20 cellular contexts compared by ENCODE assay signal in genomic region chrX:131617182-131617581, GRCh38.
A peak's percentile ranks its signal among the peaks of the same experiment; 100 is the strongest.
DNase-seq lines count a peak whose midpoint lies in the region; ATAC-seq and TF ChIP-seq lines count a peak whose summit lies in the region.
"Had no signal": no experiment of that assay in that cellular context is flagged by ENCODE, and none has a peak within 500 bp of the region (broad histone marks: within the 10 kb centered on the region; RNA-seq: fewer than 3 reads in every experiment).

No MANE protein-coding gene starts in this region.

- no peak overlapping the region for H3K18ac ChIP-seq in IMR-90 (ENCODE audit: low read depth, low read length)

- H3K27ac ChIP-seq in IMR-90 (ENCODE audit: insufficient read depth, low read length) = no peak overlapping the region
- H3K27ac ChIP-seq: colonic mucosa, neutrophil, PC-9, transverse colon had no signal

- H4K91ac ChIP-seq in IMR-90 (ENCODE audit: insufficient read depth, low read depth, low read length) = no peak overlapping the region

- no peaks in the 10 kb centered on the region for H3K9me1 ChIP-seq in IMR-90 (ENCODE audit: insufficient read depth, low read length)

- BruUV-seq in IMR-90 (replicated peaks; lab: Mats Ljungman, UMichigan) = no TSS peak

- DNase-seq in AG10803 (ENCODE audit: low read depth) = peak; percentile 36
- DNase-seq in IMR-90 = peak; percentile 1
- peak; percentile 41 for DNase-seq in astrocyte of the hippocampus (ENCODE audit: low read depth, low spot score)
- peak; percentile 21 for DNase-seq in kidney epithelial cell (ENCODE audit: low read depth)
- no peak for DNase-seq in activated CD4-positive, alpha-beta memory T cell treated with anti-CD3 and anti-CD28 coated beads for 36 hours
- DNase-seq in D341Med (ENCODE audit: low spot score) = no peak
- DNase-seq: colonic mucosa, islet precursor cell, MV-4-11, NCI-H2029, NCI-H526, transverse colon had no signal

- in situ Hi-C loops in IMR-90 (cut with MboI; ENCODE audit: low sequenced_read_pairs) = no loop called here

- ATAC-seq in IMR-90 (ENCODE audit: low read depth) = no peak
- no peak for ATAC-seq in GM21529 (IDR thresholded peaks at IDR 0.05; ENCODE audit: unreplicated experiment)
- ATAC-seq in GM19324 (IDR thresholded peaks at IDR 0.05; ENCODE audit: low FRiP score, unreplicated experiment) = no peak
- ATAC-seq: stimulated activated memory B cell treated with anti-CD40 and anti-IgM and Interleukin-4, amounts not matched to agents 10 μg/mL and 1 μg/mL and 100 μg/mL, for 72 hours; WTC11 had no signal

- no peak overlapping the region for H3K4me3 Mint-ChIP-seq in activated CD4-positive, alpha-beta memory T cell treated with anti-CD3 and anti-CD28 coated beads for 36 hours
- H3K4me3 Mint-ChIP-seq: mesothelial cell of epicardium; stimulated activated memory B cell treated with anti-CD40 and anti-IgM and Interleukin-4, amounts not matched to agents 10 μg/mL and 1 μg/mL and 100 μg/mL, for 72 hours; WTC11 had no signal

- no peak for TF ChIP-seq RAD21 in IMR-90 (IDR thresholded peaks at IDR 0.05; ENCODE audit: low read length)

- H2BK120ac ChIP-seq in IMR-90 (ENCODE audit: low read depth, low read length) = no peak overlapping the region

- TF ChIP-seq POLR2A in IMR-90 (IDR thresholded peaks at IDR 0.05; ENCODE audit: low read depth, low read length) = no peak

- CTCF ChIA-PET in IMR-90 (lab: Yijun Ruan, JAX) = no interaction called here
- CTCF ChIA-PET in activated CD4-positive, alpha-beta memory T cell treated with anti-CD3 and anti-CD28 coated beads for 36 hours (lab: Charles Lee) = no interaction called here

- H2BK15ac ChIP-seq in IMR-90 (ENCODE audit: low read depth, low read length) = no peak overlapping the region

- H2AK5ac ChIP-seq in IMR-90 (ENCODE audit: low read depth, low read length) = no peak overlapping the region

- no peaks in the 10 kb centered on the region for H3K4me1 ChIP-seq in IMR-90 (ENCODE audit: control insufficient read depth, insufficient read depth, low read length)
- H3K4me1 ChIP-seq: colonic mucosa, transverse colon had no signal

- H4K8ac ChIP-seq in IMR-90 (ENCODE audit: low read depth in 2 of 2, low read length in 2 of 2) = no peak overlapping the region

- no peaks in the 10 kb centered on the region for H3K9me3 ChIP-seq in IMR-90 (ENCODE audit: control insufficient read depth, insufficient read depth, low read length)
- H3K9me3 ChIP-seq: colonic mucosa, neutrophil, transverse colon had no signal

- TF ChIP-seq CTCF in AG10803 (conservative IDR thresholded peaks at IDR 0.05; ENCODE audit: low read length) (no peak), IMR-90 (conservative IDR thresholded peaks at IDR 0.05; ENCODE audit: low read depth, low read length) (no peak), kidney epithelial cell (IDR thresholded peaks at IDR 0.05; ENCODE audit: insufficient read depth, low read length, poor library complexity, severe bottlenecking) (no peak)

- H2AFZ ChIP-seq in IMR-90 (replicated peaks; ENCODE audit: low read length, poor library complexity) = no peak overlapping the region
- H2AFZ ChIP-seq: PC-9 had no signal

- no peak overlapping the region for H2BK5ac ChIP-seq in IMR-90 (ENCODE audit: low read depth, low read length, poor library complexity, severe bottlenecking)

- H3K27me3 Mint-ChIP-seq in activated CD4-positive, alpha-beta memory T cell treated with anti-CD3 and anti-CD28 coated beads for 36 hours = peaks cover 7% of the 10 kb centered on the region

- no peak overlapping the region for H3K4ac ChIP-seq in IMR-90 (ENCODE audit: low read depth, low read length)

- H3K27me3 ChIP-seq in IMR-90 (ENCODE audit: control insufficient read depth, insufficient read depth, low read length) (peaks cover 7% of the 10 kb centered on the region), kidney epithelial cell (ENCODE audit: control insufficient read depth, insufficient read depth, low read length) (no peaks in the 10 kb centered on the region)
- H3K27me3 ChIP-seq: colonic mucosa, neutrophil, transverse colon had no signal

- H3K14ac ChIP-seq in IMR-90 (replicated peaks; ENCODE audit: low read depth, low read length) = no peak overlapping the region

- H4K20me1 ChIP-seq in IMR-90 (ENCODE audit: insufficient read depth, low read length) = no peaks in the 10 kb centered on the region

- no peak overlapping the region for H2BK20ac ChIP-seq in IMR-90 (ENCODE audit: low read depth, low read length)

- no CpG with 5 or more reads among the region's 3 CpGs for WGBS in IMR-90 (ENCODE audit: extremely low coverage in 2 of 2, insufficient read length in 1 of 2), 2 experiments

- no peak overlapping the region for H4K5ac ChIP-seq in IMR-90 (ENCODE audit: low read depth, low read length)

- H3K56ac ChIP-seq in IMR-90 (ENCODE audit: extremely low read depth, insufficient read depth, low read length) = no peak overlapping the region

- H3K4me2 ChIP-seq in IMR-90 (ENCODE audit: low read depth, low read length) = no peak overlapping the region
- H3K4me2 ChIP-seq: PC-9 had no signal

- no peaks in the 10 kb centered on the region for H3K9me3 Mint-ChIP-seq in activated CD4-positive, alpha-beta memory T cell treated with anti-CD3 and anti-CD28 coated beads for 36 hours
- H3K9me3 Mint-ChIP-seq: activated T-helper 2 cell treated with anti-CD3 and anti-CD28 coated beads, Interferon-gamma antibody, Interleukin-2, Interleukin-4, amounts not matched to agents 10 μg/mL and 5 μg/mL and 100 μg/mL, durations not matched to agents 14 hours and 24 hours and 36 hours; stimulated activated memory B cell treated with anti-CD40 and anti-IgM and Interleukin-4, amounts not matched to agents 10 μg/mL and 1 μg/mL and 100 μg/mL, for 72 hours; WTC11 had no signal

- H3K23ac ChIP-seq in IMR-90 (ENCODE audit: low read depth, low read length) = no peak overlapping the region

- POLR2A ChIA-PET in IMR-90 (lab: Charles Lee; ENCODE audit: unreplicated experiment) = no interaction called here
- POLR2A ChIA-PET in activated CD4-positive, alpha-beta memory T cell treated with anti-CD3 and anti-CD28 coated beads for 36 hours (lab: Charles Lee) = no interaction called here

- intact Hi-C loops in IMR-90 (cut with micrococcal nuclease) = no loop called here
- intact Hi-C loops in activated CD4-positive, alpha-beta memory T cell treated with anti-CD3 and anti-CD28 coated beads for 36 hours (cut with micrococcal nuclease) = no loop called here

- no peaks in the 10 kb centered on the region for H3K79me1 ChIP-seq in IMR-90 (ENCODE audit: low read depth in 1 of 2, low read length in 2 of 2)

- H3K36me3 Mint-ChIP-seq in activated CD4-positive, alpha-beta memory T cell treated with anti-CD3 and anti-CD28 coated beads for 36 hours = no peaks in the 10 kb centered on the region
- H3K36me3 Mint-ChIP-seq: mesothelial cell of epicardium; stimulated activated memory B cell treated with anti-CD40 and anti-IgM and Interleukin-4, amounts not matched to agents 10 μg/mL and 1 μg/mL and 100 μg/mL, for 72 hours; WTC11 had no signal

- H3K36me3 ChIP-seq in IMR-90 (ENCODE audit: control insufficient read depth, insufficient read depth, low read length) = no peaks in the 10 kb centered on the region
- H3K36me3 ChIP-seq in kidney epithelial cell (ENCODE audit: control insufficient read depth, insufficient read depth, low read length) = no peaks in the 10 kb centered on the region
- H3K36me3 ChIP-seq: colonic mucosa, neutrophil, transverse colon had no signal

- no peak overlapping the region for H3K4me3 ChIP-seq in AG10803 (ENCODE audit: low read length)
- H3K4me3 ChIP-seq in IMR-90 (ENCODE audit: insufficient read depth, low read depth, low read length) = no peak overlapping the region
- H3K4me3 ChIP-seq in kidney epithelial cell (ENCODE audit: low read depth, low read length) = no peak overlapping the region
- H3K4me3 ChIP-seq: colonic mucosa, PC-9, transverse colon had no signal

- no peaks in the 10 kb centered on the region for H3K4me1 Mint-ChIP-seq in activated CD4-positive, alpha-beta memory T cell treated with anti-CD3 and anti-CD28 coated beads for 36 hours (ENCODE audit: low read depth)
- H3K4me1 Mint-ChIP-seq: stimulated activated memory B cell treated with anti-CD40 and anti-IgM and Interleukin-4, amounts not matched to agents 10 μg/mL and 1 μg/mL and 100 μg/mL, for 72 hours; WTC11 had no signal

- no peak overlapping the region for H3K9ac ChIP-seq in IMR-90 (ENCODE audit: low read depth, low read length)

- H2AK9ac ChIP-seq in IMR-90 (replicated peaks; ENCODE audit: low read depth, low read length, poor library complexity) = no peak overlapping the region

- dilution Hi-C loops in IMR-90 (cut with HindIII; ENCODE audit: low sequenced_read_pairs, unreplicated experiment) = no loop called here

- no peak overlapping the region for H3K27ac Mint-ChIP-seq in activated CD4-positive, alpha-beta memory T cell treated with anti-CD3 and anti-CD28 coated beads for 36 hours
- H3K27ac Mint-ChIP-seq: activated T-helper 2 cell treated with anti-CD3 and anti-CD28 coated beads, Interferon-gamma antibody, Interleukin-2, Interleukin-4, amounts not matched to agents 10 μg/mL and 5 μg/mL and 100 μg/mL, durations not matched to agents 14 hours and 24 hours and 36 hours; mesothelial cell of epicardium; stimulated activated memory B cell treated with anti-CD40 and anti-IgM and Interleukin-4, amounts not matched to agents 10 μg/mL and 1 μg/mL and 100 μg/mL, for 72 hours; WTC11 had no signal

TF ChIP-seq in IMR-90, 13 proteins besides CTCF, POLR2A, EP300 and RAD21:
- TF ChIP-seq MAZ (IDR thresholded peaks at IDR 0.05; ENCODE audit: borderline replicate concordance, low read depth, low read length) (no peak), MAFK (IDR thresholded peaks at IDR 0.05; ENCODE audit: low read depth, low read length) (no peak), RCOR1 (IDR thresholded peaks at IDR 0.05; ENCODE audit: insufficient replicate concordance, low read length) (no peak), BHLHE40 (IDR thresholded peaks at IDR 0.05; ENCODE audit: low read depth, low read length) (no peak), FOS (IDR thresholded peaks at IDR 0.05; ENCODE audit: low read depth, low read length) (no peak), CEBPB (IDR thresholded peaks at IDR 0.05; ENCODE audit: low read depth, low read length) (no peak)

Comparison
In these comparisons a context has a peak if more than half of its experiments do, and no peak if none do; other contexts are left out.
1. DNase-seq: peak in AG10803 (single experiment), IMR-90 (single experiment), astrocyte of the hippocampus (single experiment) and kidney epithelial cell (single experiment); none in activated CD4-positive, alpha-beta memory T cell treated with anti-CD3 and anti-CD28 coated beads for 36 hours (single experiment) and D341Med (single experiment).